Comparison of ENCODE assay signal across 11 cellular contexts in the genomic region with DNA sequence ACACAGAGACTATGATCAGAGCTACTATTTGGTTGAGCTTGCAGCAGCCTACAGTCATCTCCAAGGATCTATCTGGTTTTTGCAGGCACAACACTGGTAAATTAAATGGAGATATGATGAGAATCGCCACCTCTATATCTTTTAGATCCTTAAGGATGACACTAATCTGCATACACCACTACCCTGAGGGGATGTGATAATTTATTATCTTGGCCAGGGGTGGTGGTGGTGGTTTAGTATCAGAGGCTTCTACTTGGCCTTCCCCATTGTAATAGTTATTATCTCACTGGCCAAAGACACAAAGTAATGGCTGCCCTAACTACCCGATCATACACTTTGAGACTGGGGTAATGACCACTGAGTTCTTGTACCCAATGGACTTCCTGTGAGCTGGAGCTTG. TPM values are rescaled to one million over a fixed set of nuclear protein-coding genes. Genes with fewer than 3 reads are reported as not detected.
"Had no signal": no experiment of that assay in that cellular context is flagged by ENCODE, and none has a peak within 500 bp of the region (broad histone marks: within the 10 kb centered on the region; RNA-seq: fewer than 3 reads in every experiment).

No MANE protein-coding gene starts in this region.

- DNase-seq: GM23248, GOT3, H7, HFFc6, KG1 had no signal

- H2AFZ ChIP-seq: GM23248 had no signal

- H3K9me3 Mint-ChIP-seq: HFFc6, IgD-negative memory B cell had no signal

- H3K4me1 ChIP-seq: HAP-1 had no signal

- H3K27ac Mint-ChIP-seq: HFFc6, IgD-negative memory B cell had no signal

- H3K4me3 Mint-ChIP-seq: HFFc6, IgD-negative memory B cell had no signal

- ATAC-seq: HCT116, HepG2 had no signal

- H3K4me3 ChIP-seq: GM23248, HAP-1 had no signal

- H3K4me1 Mint-ChIP-seq: IgD-negative memory B cell had no signal

- FAIRE-seq: HepG2, HTR-8/SVneo had no signal

- H3K36me3 ChIP-seq: HAP-1 had no signal

- H3K27ac ChIP-seq: GM23248 had no signal

- H3K36me3 Mint-ChIP-seq: IgD-negative memory B cell had no signal

- H3K9ac ChIP-seq: GM23248 had no signal

- H3K9me3 ChIP-seq: HAP-1 had no signal

RNA-seq across cellular contexts. Expression of a gene that starts 21.2 kb away (rescaled TPM):
- total RNA-seq: GM23248, HepG2, HFFc6, HT-29 had no signal
- polyA plus RNA-seq: GM23248, HepG2, IgD-negative memory B cell had no signal
